ENCODE assay signal across 11 cellular contexts in genomic region chr5:155700333-155700732, GRCh38.
DNase-seq lines count a peak whose midpoint lies in the region; ATAC-seq, FAIRE-seq and TF ChIP-seq lines count a peak whose summit lies in the region.
"Had no signal": no experiment of that assay in that cellular context is flagged by ENCODE, and none has a peak within 500 bp of the region (broad histone marks: within the 10 kb centered on the region; RNA-seq: fewer than 3 reads in every experiment).

No MANE protein-coding gene starts in this region.

- no peaks in the 10 kb centered on the region for H3K4me1 ChIP-seq in keratinocyte (ENCODE audit: control insufficient read depth, extremely low read depth, insufficient read depth, low read length)

- no peak overlapping the region for H3K4me2 ChIP-seq in keratinocyte (ENCODE audit: control insufficient read depth, extremely low read depth, insufficient read depth, low read depth, low read length)

- POLR2A ChIA-PET in activated CD4-positive, alpha-beta T cell treated with anti-CD3 and anti-CD28 coated beads, Interleukin-2, amount 10 ng/mL, durations not matched to agents 7 days and 5 days (lab: Charles Lee), result no interaction called here

- H3K36me3 ChIP-seq in keratinocyte (ENCODE audit: control insufficient read depth in 2 of 2, extremely low read depth in 1 of 2, insufficient read depth in 2 of 2, low read length in 2 of 2), result no peaks in the 10 kb centered on the region

- ATAC-seq in HG02642 (IDR thresholded peaks at IDR 0.05; ENCODE audit: poor library complexity, unreplicated experiment), result no peak

- no peaks in the 10 kb centered on the region for H3K79me2 ChIP-seq in keratinocyte (ENCODE audit: control insufficient read depth, insufficient read depth, low read length)

- no peaks in the 10 kb centered on the region for H3K9me1 ChIP-seq in keratinocyte (ENCODE audit: control insufficient read depth, extremely low read depth, insufficient read depth, low read length)

- no peak overlapping the region for H3K27ac Mint-ChIP-seq in activated CD4-positive, alpha-beta T cell treated with anti-CD3 and anti-CD28 coated beads, Interleukin-2, amount 10 ng/mL, durations not matched to agents 7 days and 5 days

- FAIRE-seq in keratinocyte (lab: Jason Lieb, UNC), result no peak

- DNase-seq in keratinocyte (ENCODE audit: low read depth, low spot score) (no peak), NCI-H2227 (lab: John Stamatoyannopoulos, UW; ENCODE audit: unreplicated experiment) (no peak), mucosa of gallbladder (ENCODE audit: low spot score) (no peak)
- no peak for DNase-seq in activated CD4-positive, alpha-beta T cell treated with anti-CD3 and anti-CD28 coated beads, Interleukin-2, amount 10 ng/mL, durations not matched to agents 7 days and 5 days
- DNase-seq: cerebellar nuclear complex, GOT3, KG1 had no signal

- no peak overlapping the region for H2AFZ ChIP-seq in keratinocyte (ENCODE audit: control insufficient read depth, low read length)

- H3K27ac ChIP-seq in C4-2B (no peak overlapping the region), VCaP (no peak overlapping the region), keratinocyte (ENCODE audit: control insufficient read depth, insufficient read depth, low read length) (no peak overlapping the region)

- no peak overlapping the region for H3K4me3 Mint-ChIP-seq in activated CD4-positive, alpha-beta T cell treated with anti-CD3 and anti-CD28 coated beads, Interleukin-2, amount 10 ng/mL, durations not matched to agents 7 days and 5 days

- no peaks in the 10 kb centered on the region for H3K9me3 ChIP-seq in keratinocyte (ENCODE audit: control insufficient read depth, low read depth, low read length)

- no peaks in the 10 kb centered on the region for H3K27me3 Mint-ChIP-seq in activated CD4-positive, alpha-beta T cell treated with anti-CD3 and anti-CD28 coated beads, Interleukin-2, amount 10 ng/mL, durations not matched to agents 7 days and 5 days

- H3K36me3 Mint-ChIP-seq in activated CD4-positive, alpha-beta T cell treated with anti-CD3 and anti-CD28 coated beads, Interleukin-2, amount 10 ng/mL, durations not matched to agents 7 days and 5 days (ENCODE audit: low read depth), result no peaks in the 10 kb centered on the region

- no peak overlapping the region for H3K9ac ChIP-seq in keratinocyte (ENCODE audit: control insufficient read depth, extremely low read depth, insufficient read depth, low read length)

- dilution Hi-C loops in keratinocyte (cut with MboI; ENCODE audit: extremely low pct_ligation_motif_present, low sequenced_read_pairs), result no loop called here

- no peaks in the 10 kb centered on the region for H3K27me3 ChIP-seq in keratinocyte (ENCODE audit: control insufficient read depth, extremely low read depth, insufficient read depth, low read length)

- TF ChIP-seq CTCF in C4-2B (conservative IDR thresholded peaks at IDR 0.05) (peak; percentile 32), GM12874 (IDR thresholded peaks at IDR 0.05; ENCODE audit: insufficient read depth, low read depth, low read length) (0 out of 2 replicates have a peak, but pooled peaks have one; percentile 8), VCaP (conservative IDR thresholded peaks at IDR 0.05) (peak; percentile 85), keratinocyte (optimal IDR thresholded peaks at IDR 0.05 in 1 of 3, IDR thresholded peaks at IDR 0.05 in 1 of 3, conservative IDR thresholded peaks at IDR 0.05 in 1 of 3; ENCODE audit: extremely low read depth in 1 of 3, insufficient read depth in 2 of 3, low read length in 3 of 3) (peak in 2 of 3 experiments; percentile 8 to 12)

- H3K4me1 Mint-ChIP-seq in activated CD4-positive, alpha-beta T cell treated with anti-CD3 and anti-CD28 coated beads, Interleukin-2, amount 10 ng/mL, durations not matched to agents 7 days and 5 days, result no peaks in the 10 kb centered on the region

- CTCF ChIA-PET in activated CD4-positive, alpha-beta T cell treated with anti-CD3 and anti-CD28 coated beads, Interleukin-2, amount 10 ng/mL, durations not matched to agents 7 days and 5 days (lab: Charles Lee), result no interaction called here

- no peak overlapping the region for H3K4me3 ChIP-seq in keratinocyte (ENCODE audit: control insufficient read depth in 2 of 3, extremely low read depth in 1 of 3, insufficient read depth in 2 of 3, low read depth in 1 of 3, low read length in 3 of 3)

- H4K20me1 ChIP-seq in keratinocyte (ENCODE audit: control insufficient read depth, extremely low read depth, insufficient read depth, low read length), result no peaks in the 10 kb centered on the region

- H3K9me3 Mint-ChIP-seq in activated CD4-positive, alpha-beta T cell treated with anti-CD3 and anti-CD28 coated beads, Interleukin-2, amount 10 ng/mL, durations not matched to agents 7 days and 5 days, result no peaks in the 10 kb centered on the region

Comparison
In these comparisons a context has a peak if more than half of its experiments do, and no peak if none do; other contexts are left out.
1. CTCF ChIP-seq: peak in every context shown above with its lines; median percentile 85 in VCaP; 32 in C4-2B; 10 in keratinocyte; 8 in GM12874.